Comparison of ENCODE assay signal across 24 cellular contexts in genomic region chr20:59673288-59673997, GRCh38.
DNase-seq lines count a peak whose midpoint lies in the region; ATAC-seq and TF ChIP-seq lines count a peak whose summit lies in the region.
"Had no signal": no experiment of that assay in that cellular context is flagged by ENCODE, and none has a peak within 500 bp of the region (broad histone marks: within the 10 kb centered on the region; RNA-seq: fewer than 3 reads in every experiment).

No MANE protein-coding gene starts in this region.

- no peak overlapping the region for H3K27ac ChIP-seq in RWPE2 (ENCODE audit: poor library complexity, severe bottlenecking)
- H3K27ac ChIP-seq in esophagus muscularis mucosa (replicated peaks in 1 of 4): no peak overlapping the region
- H3K27ac ChIP-seq in substantia nigra (ENCODE audit: low read depth, low read length, poor library complexity, severe bottlenecking): peak overlapping the region; percentile 30
- H3K27ac ChIP-seq: C4-2B, HL-60, PC-9, SJSA1 had no signal

- H3K27me3 ChIP-seq in RWPE2 (ENCODE audit: insufficient read depth, poor library complexity, severe bottlenecking) (peaks cover 86% of the 10 kb centered on the region), esophagus muscularis mucosa (peaks cover 0 to 68% (median 2%) of the 10 kb centered on the region in 4 donors)

- no peak for TF ChIP-seq EP300 in esophagus muscularis mucosa (IDR thresholded peaks at IDR 0.05)

- TF ChIP-seq POLR2A in esophagus muscularis mucosa (IDR thresholded peaks at IDR 0.05; ENCODE audit: low read depth): no peak

- no peaks in the 10 kb centered on the region for H3K36me3 Mint-ChIP-seq in activated naive CD8-positive, alpha-beta T cell treated with anti-CD3 and anti-CD28 coated beads, Interleukin-2, amount 50 U/mL, for 24 hours (ENCODE audit: low read depth)
- no peaks in the 10 kb centered on the region for H3K36me3 Mint-ChIP-seq in activated naive CD8-positive, alpha-beta T cell treated with anti-CD3 and anti-CD28 coated beads for 36 hours
- H3K36me3 Mint-ChIP-seq: CD8-positive, alpha-beta T cell had no signal

- peaks cover 9% of the 10 kb centered on the region for H3K27me3 Mint-ChIP-seq in activated naive CD8-positive, alpha-beta T cell treated with anti-CD3 and anti-CD28 coated beads, Interleukin-2, amount 50 U/mL, for 24 hours
- peaks cover 28% of the 10 kb centered on the region for H3K27me3 Mint-ChIP-seq in activated naive CD8-positive, alpha-beta T cell treated with anti-CD3 and anti-CD28 coated beads for 36 hours

- no peak overlapping the region for H3K4me3 Mint-ChIP-seq in activated naive CD8-positive, alpha-beta T cell treated with anti-CD3 and anti-CD28 coated beads, Interleukin-2, amount 50 U/mL, for 24 hours
- H3K4me3 Mint-ChIP-seq in activated naive CD8-positive, alpha-beta T cell treated with anti-CD3 and anti-CD28 coated beads for 36 hours: no peak overlapping the region
- H3K4me3 Mint-ChIP-seq: CD8-positive, alpha-beta T cell; HFFc6 had no signal

- no peak for DNase-seq in activated naive CD8-positive, alpha-beta T cell treated with anti-CD3 and anti-CD28 coated beads, Interleukin-2, amount 50 U/mL, for 24 hours
- no peak for DNase-seq in activated naive CD8-positive, alpha-beta T cell treated with anti-CD3 and anti-CD28 coated beads for 36 hours
- no peak for DNase-seq in RWPE2 (ENCODE audit: low spot score)
- peak; percentile 84 for DNase-seq in esophagus muscularis mucosa (ENCODE audit: extremely low spot score)
- no peak for DNase-seq in substantia nigra (lab: John Stamatoyannopoulos, UW)
- no peak for DNase-seq in D341Med (ENCODE audit: low spot score)
- DNase-seq in NCI-H2081 treated with DMSO at 0.1 percent for 48 hours (lab: John Stamatoyannopoulos, UW): no peak
- DNase-seq: CD8-positive, alpha-beta T cell; DMS153; GOT3; HFFc6; NCI-H1048; NCI-H1417; NCI-H1694; NCI-H2029 treated with DMSO at 0.1 percent for 48 hours; NCI-H2227 treated with DMSO at 0.1 percent for 48 hours; NCI-H526 treated with DMSO at 0.1 percent for 48 hours; PC-9; Right ventricle myocardium superior had no signal

- H3K4me1 ChIP-seq in RWPE2 (ENCODE audit: insufficient read depth, poor library complexity, severe bottlenecking): no peaks in the 10 kb centered on the region
- H3K4me1 ChIP-seq in esophagus muscularis mucosa: peaks cover 0 to 10% (median 0%) of the 10 kb centered on the region in 4 donors
- H3K4me1 ChIP-seq: HAP-1, SJSA1 had no signal

- H3K36me3 ChIP-seq in RWPE2 (ENCODE audit: low read depth) (no peaks in the 10 kb centered on the region), esophagus muscularis mucosa (no peaks in the 10 kb centered on the region)
- H3K36me3 ChIP-seq: HAP-1, SJSA1 had no signal

- H3K9me3 ChIP-seq in RWPE2 (ENCODE audit: severe bottlenecking) (no peaks in the 10 kb centered on the region), esophagus muscularis mucosa (no peaks in the 10 kb centered on the region)
- H3K9me3 ChIP-seq: HAP-1, SJSA1 had no signal

- intact Hi-C loops in esophagus muscularis mucosa (cut with DNase I): no loop called here

- H3K9me3 Mint-ChIP-seq in activated naive CD8-positive, alpha-beta T cell treated with anti-CD3 and anti-CD28 coated beads, Interleukin-2, amount 50 U/mL, for 24 hours: no peaks in the 10 kb centered on the region
- H3K9me3 Mint-ChIP-seq in activated naive CD8-positive, alpha-beta T cell treated with anti-CD3 and anti-CD28 coated beads for 36 hours: no peaks in the 10 kb centered on the region
- H3K9me3 Mint-ChIP-seq: CD8-positive, alpha-beta T cell had no signal

- no peak overlapping the region for H3K4me3 ChIP-seq in RWPE2 (ENCODE audit: severe bottlenecking)
- no peak overlapping the region for H3K4me3 ChIP-seq in esophagus muscularis mucosa
- H3K4me3 ChIP-seq: HAP-1, PC-9, SJSA1 had no signal

- no peaks in the 10 kb centered on the region for H3K4me1 Mint-ChIP-seq in activated naive CD8-positive, alpha-beta T cell treated with anti-CD3 and anti-CD28 coated beads, Interleukin-2, amount 50 U/mL, for 24 hours
- H3K4me1 Mint-ChIP-seq in activated naive CD8-positive, alpha-beta T cell treated with anti-CD3 and anti-CD28 coated beads for 36 hours: no peaks in the 10 kb centered on the region

- H3K27ac Mint-ChIP-seq in activated naive CD8-positive, alpha-beta T cell treated with anti-CD3 and anti-CD28 coated beads, Interleukin-2, amount 50 U/mL, for 24 hours: no peak overlapping the region
- no peak overlapping the region for H3K27ac Mint-ChIP-seq in activated naive CD8-positive, alpha-beta T cell treated with anti-CD3 and anti-CD28 coated beads for 36 hours
- H3K27ac Mint-ChIP-seq: CD8-positive, alpha-beta T cell; HFFc6 had no signal

- WGBS in esophagus muscularis mucosa: 90% methylated on average over 14 of the region's 16 CpGs

- no peak for TF ChIP-seq CTCF in RWPE2 (IDR thresholded peaks at IDR 0.05; ENCODE audit: poor library complexity, severe bottlenecking)
- TF ChIP-seq CTCF in esophagus muscularis mucosa (IDR thresholded peaks at IDR 0.05): no peak

- peak; percentile 24 for ATAC-seq in activated naive CD8-positive, alpha-beta T cell treated with anti-CD3 and anti-CD28 coated beads, Interleukin-2, amount 50 U/mL, for 24 hours
- ATAC-seq in RWPE2 (ENCODE audit: low read depth) (peak; percentile 24), GM18511 (IDR thresholded peaks at IDR 0.05; ENCODE audit: unreplicated experiment) (no peak)
- ATAC-seq: CD8-positive, alpha-beta T cell had no signal
